Comparison of ENCODE assay signal across 25 cellular contexts in genomic region chr11:108003623-108004022, GRCh38.
"Had no signal": no experiment of that assay in that cellular context is flagged by ENCODE, and none has a peak within 500 bp of the region (broad histone marks: within the 10 kb centered on the region; RNA-seq: fewer than 3 reads in every experiment).

No MANE protein-coding gene starts in this region.

- H3K4me1 ChIP-seq: Peyer's patch, SJCRH30 had no signal

- H3K27me3 ChIP-seq: Peyer's patch, SJCRH30 had no signal

- ATAC-seq: PC-3, Right ventricle myocardium inferior, T-cell had no signal

- H3K4me2 ChIP-seq: KMS-11 had no signal

- H3K36me3 Mint-ChIP-seq: T-cell had no signal

- H3K36me3 ChIP-seq: Peyer's patch, SJCRH30 had no signal

- H3K9me3 Mint-ChIP-seq: T-cell; T-helper 1 cell treated with Interleukin-12 subunit alpha and Interleukin-12 subunit beta and Interleukin-4 antibody, amounts not matched to agents 30 μg/mL and 1 μg/mL, for 36 hours had no signal

- DNase-seq: Kasumi-1, MM.1S, NCI-H1092 treated with DMSO at 0.1 percent for 48 hours, NCI-H1436, NCI-H187, NCI-H2029, NCI-H2081 treated with DMSO at 0.1 percent for 48 hours, NCI-H2171, NCI-H226, NCI-H446, NCI-H510A, NCI-H524 treated with DMSO at 0.1 percent for 48 hours, NCI-H69, NCI-H774, PC-3, Peyer's patch, SHP77 treated with DMSO at 0.1 percent for 48 hours, SJCRH30, SW 1271, T-cell had no signal

- H3K4me3 ChIP-seq: Peyer's patch, SJCRH30 had no signal

- FAIRE-seq: HTR-8/SVneo had no signal

- H3K9me3 ChIP-seq: Peyer's patch, SJCRH30 had no signal

- H3K4me3 Mint-ChIP-seq: T-cell; T-helper 1 cell treated with Interleukin-12 subunit alpha and Interleukin-12 subunit beta and Interleukin-4 antibody, amounts not matched to agents 30 μg/mL and 1 μg/mL, for 36 hours had no signal

- H3K27ac ChIP-seq: HL-60, KMS-11, Peyer's patch, SJCRH30 had no signal

- H3K27ac Mint-ChIP-seq: T-cell; T-helper 1 cell treated with Interleukin-12 subunit alpha and Interleukin-12 subunit beta and Interleukin-4 antibody, amounts not matched to agents 30 μg/mL and 1 μg/mL, for 36 hours had no signal
